ENCODE assay signal across 19 cellular contexts in the genomic region with DNA sequence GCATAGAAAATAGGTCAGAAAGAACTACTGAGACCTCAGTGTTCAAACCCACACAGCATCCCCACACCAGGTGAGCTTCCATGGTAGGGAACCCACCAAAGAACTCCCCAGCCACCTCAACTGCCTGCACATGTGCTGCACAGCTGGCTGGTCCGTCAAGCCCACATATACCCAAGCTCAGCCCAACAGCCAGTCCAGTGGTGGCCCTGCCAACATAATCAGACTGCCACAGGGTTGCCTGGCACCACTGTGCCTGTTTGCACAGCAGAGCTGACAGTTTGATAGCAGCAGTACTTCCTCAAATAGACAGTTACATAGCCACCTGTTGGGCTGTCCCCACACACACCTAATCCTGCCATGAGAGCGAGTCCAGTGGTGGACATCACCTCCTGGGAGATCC.
DNase-seq lines count a peak whose midpoint lies in the region.
"Had no signal": no experiment of that assay in that cellular context is flagged by ENCODE, and none has a peak within 500 bp of the region (broad histone marks: within the 10 kb centered on the region; RNA-seq: fewer than 3 reads in every experiment).

No MANE protein-coding gene starts in this region.

- H3K4me1 ChIP-seq in neuronal stem cell (ENCODE audit: control insufficient read depth in 2 of 2, insufficient read depth in 1 of 2, low read depth in 1 of 2, low read length in 2 of 2), result peaks cover 0 to 2% of the 10 kb centered on the region in 2 donors
- H3K4me1 ChIP-seq: A549; BLaER1 treated with 17β-estradiol and CSF1 and Interleukin-3, amounts not matched to agents 10 nM and 100 nM; Caco-2 had no signal

- no peak overlapping the region for H4K8ac ChIP-seq in neuronal stem cell (ENCODE audit: low read depth, low read length)

- H3K23ac ChIP-seq in neuronal stem cell (ENCODE audit: low read depth, low read length, poor library complexity), result no peak overlapping the region

- no peak overlapping the region for H3K9ac ChIP-seq in neuronal stem cell (ENCODE audit: low read depth, low read length, poor library complexity)
- H3K9ac ChIP-seq: BLaER1 treated with 17β-estradiol and CSF1 and Interleukin-3, amounts not matched to agents 10 nM and 100 nM had no signal

- WGBS in neuronal stem cell (ENCODE audit: extremely low coverage in 2 of 2, insufficient read length in 2 of 2, insufficient replicate concordance in 1 of 2), 2 donors, result no CpG with 5 or more reads among the region's 2 CpGs

- H3K14ac ChIP-seq in neuronal stem cell (ENCODE audit: low read length), result peak overlapping the region; percentile 10

- no peak overlapping the region for H4K91ac ChIP-seq in neuronal stem cell (ENCODE audit: low read depth, low read length, poor library complexity)

- intact Hi-C loops in posterior vena cava (cut with DNase I), result no loop called here

- no peak overlapping the region for H2AFZ ChIP-seq in neuronal stem cell (ENCODE audit: low read length)

- H2BK12ac ChIP-seq in neuronal stem cell (ENCODE audit: low read length), result no peak overlapping the region

- H2BK15ac ChIP-seq in neuronal stem cell (ENCODE audit: low read length), result no peak overlapping the region

- H2BK5ac ChIP-seq in neuronal stem cell (ENCODE audit: low read length), result no peak overlapping the region

- H3K4me3 ChIP-seq in neuronal stem cell (ENCODE audit: low read length in 2 of 2), result no peak overlapping the region
- H3K4me3 ChIP-seq: A549; BLaER1 treated with 17β-estradiol and CSF1 and Interleukin-3, amounts not matched to agents 10 nM and 100 nM had no signal

- no peak overlapping the region for H3K4me2 ChIP-seq in neuronal stem cell (ENCODE audit: insufficient read depth, low read length, poor library complexity, severe bottlenecking)
- H3K4me2 ChIP-seq: A549; BLaER1 treated with 17β-estradiol and CSF1 and Interleukin-3, amounts not matched to agents 10 nM and 100 nM had no signal

- no peaks in the 10 kb centered on the region for H3K79me1 ChIP-seq in neuronal stem cell (ENCODE audit: low read depth, low read length)

- H3K27me3 ChIP-seq in neuronal stem cell (ENCODE audit: control insufficient read depth in 3 of 3, insufficient read depth in 3 of 3, low read depth in 1 of 3, low read length in 3 of 3), result no peaks in the 10 kb centered on the region
- H3K27me3 ChIP-seq: BLaER1 treated with 17β-estradiol and CSF1 and Interleukin-3, amounts not matched to agents 10 nM and 100 nM had no signal

- H3K4ac ChIP-seq in neuronal stem cell (ENCODE audit: low read length), result no peak overlapping the region

- no peaks in the 10 kb centered on the region for H3K36me3 ChIP-seq in neuronal stem cell (replicated peaks in 1 of 2; ENCODE audit: control insufficient read depth in 2 of 2, insufficient read depth in 2 of 2, low read length in 2 of 2)
- H3K36me3 ChIP-seq: BLaER1 treated with 17β-estradiol and CSF1 and Interleukin-3, amounts not matched to agents 10 nM and 100 nM had no signal

- H3K9me3 ChIP-seq in neuronal stem cell (replicated peaks in 1 of 2; ENCODE audit: control insufficient read depth in 2 of 2, insufficient read depth in 1 of 2, low read depth in 1 of 2, low read length in 2 of 2), result peaks cover 0 to 6% of the 10 kb centered on the region in 2 donors
- H3K9me3 ChIP-seq: A549, Caco-2 had no signal

- DNase-seq in DMS53 (lab: John Stamatoyannopoulos, UW) (peak; percentile 39), DMS53 treated with DMSO at 0.1 percent for 48 hours (lab: John Stamatoyannopoulos, UW; ENCODE audit: unreplicated experiment) (no peak), NCI-H69 (lab: John Stamatoyannopoulos, UW) (peak; percentile 52), neuronal stem cell (ENCODE audit: low spot score) (no peak), posterior vena cava (ENCODE audit: low spot score) (peak; percentile 64), NCI-H774 (lab: John Stamatoyannopoulos, UW) (no peak), RKO (ENCODE audit: low spot score) (no peak)
- no peak for DNase-seq in activated naive CD4-positive, alpha-beta T cell treated with Interleukin-2 at 50 U/mL for 16 hours
- DNase-seq: AML-193; Caco-2; Calu3; CD4-positive, alpha-beta T cell; CD8-positive, alpha-beta T cell; DMS79 treated with DMSO at 0.1 percent for 48 hours; GF-D8 had no signal

- H2AK5ac ChIP-seq in neuronal stem cell (ENCODE audit: low read depth, low read length), result no peak overlapping the region

- peak overlapping the region; percentile 53 for H3K18ac ChIP-seq in neuronal stem cell (ENCODE audit: low read length)

- H3K27ac ChIP-seq in neuronal stem cell (replicated peaks; ENCODE audit: low read length), result no peak overlapping the region
- H3K27ac ChIP-seq: 22Rv1; A549; BLaER1 treated with 17β-estradiol and CSF1 and Interleukin-3, amounts not matched to agents 10 nM and 100 nM; C4-2B had no signal

- H2BK120ac ChIP-seq in neuronal stem cell (ENCODE audit: low read depth, low read length), result no peak overlapping the region

Comparison
In these comparisons a context has a peak if more than half of its experiments do, and no peak if none do; other contexts are left out.
1. DNase-seq: peak in DMS53 (single experiment), NCI-H69 (single experiment) and posterior vena cava (single experiment); none in DMS53 treated with DMSO at 0.1 percent for 48 hours (single experiment), neuronal stem cell (single experiment), NCI-H774 (single experiment), activated naive CD4-positive, alpha-beta T cell treated with Interleukin-2 at 50 U/mL for 16 hours (single experiment) and RKO (single experiment).